22 cellular contexts compared by ENCODE assay signal in the genomic region with DNA sequence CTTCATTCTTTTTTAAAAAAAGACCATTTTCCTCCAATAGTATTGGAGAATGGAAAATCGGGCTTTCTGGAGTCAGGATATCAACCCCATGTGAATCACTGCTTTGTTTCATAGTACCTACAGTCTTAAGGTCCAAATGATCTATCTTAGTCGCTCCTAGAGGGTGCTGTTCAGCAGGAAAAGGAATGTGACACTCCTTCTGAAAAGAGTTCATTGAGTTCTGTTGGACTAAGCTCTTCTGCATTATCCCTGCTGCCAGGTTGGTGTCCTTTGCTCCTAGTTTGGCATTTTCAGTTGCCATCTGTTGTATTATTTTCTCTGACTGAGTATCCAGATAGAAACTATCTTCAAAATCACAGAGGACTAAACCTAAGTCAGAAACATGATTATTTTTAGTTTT. TPM values are rescaled to one million over a fixed set of nuclear protein-coding genes. Genes with fewer than 3 reads are reported as not detected.
DNase-seq lines count a peak whose midpoint lies in the region; ATAC-seq, FAIRE-seq and TF ChIP-seq lines count a peak whose summit lies in the region.
"Had no signal": no experiment of that assay in that cellular context is flagged by ENCODE, and none has a peak within 500 bp of the region (broad histone marks: within the 10 kb centered on the region; RNA-seq: fewer than 3 reads in every experiment).

No MANE protein-coding gene starts in this region.

- H3K4me1 ChIP-seq in breast epithelium (no peaks in the 10 kb centered on the region), foreskin keratinocyte (no peaks in the 10 kb centered on the region), small intestine (ENCODE audit: control insufficient read depth in 2 of 2, insufficient read depth in 1 of 2, low read depth in 1 of 2, low read length in 1 of 2) (no peaks in the 10 kb centered on the region)
- H3K4me1 ChIP-seq: right atrium auricular region, stomach, vagina had no signal

- H3K27me3 ChIP-seq in breast epithelium: no peaks in the 10 kb centered on the region
- no peaks in the 10 kb centered on the region for H3K27me3 ChIP-seq in foreskin keratinocyte
- no peaks in the 10 kb centered on the region for H3K27me3 ChIP-seq in small intestine (ENCODE audit: control insufficient read depth in 2 of 2, insufficient read depth in 2 of 2, low read length in 2 of 2)
- H3K27me3 ChIP-seq: right atrium auricular region, SJSA1, stomach, vagina had no signal

- TF ChIP-seq CTCF in MCF 10A (IDR thresholded peaks at IDR 0.05; ENCODE audit: unreplicated experiment): no peak
- TF ChIP-seq CTCF in breast epithelium (IDR thresholded peaks at IDR 0.05): no peak
- TF ChIP-seq CTCF in foreskin keratinocyte (conservative IDR thresholded peaks at IDR 0.05): peak; percentile 43

- DNase-seq in MCF 10A (ENCODE audit: unreplicated experiment) (peak; percentile 30), breast epithelium (ENCODE audit: low spot score in 2 of 2) (no peak), amniotic epithelial cell (ENCODE audit: low read depth) (peak; percentile 23), foreskin keratinocyte (peak in 1 of 2 donors; percentile 25), small intestine (peak; percentile 47)
- no peak for DNase-seq in T-helper 2 cell treated with Interferon-gamma antibody and Interleukin-4, amounts not matched to agents 5 μg/mL and 100 μg/mL, for 36 hours (ENCODE audit: low spot score)
- DNase-seq: activated CD4-positive, alpha-beta T cell treated with anti-CD3 and anti-CD28 coated beads, Interleukin-2, amount 50 U/mL, for 48 hours; activated naive CD8-positive, alpha-beta T cell treated with anti-CD3 and anti-CD28 coated beads, Interleukin-2, amount 50 U/mL, for 24 hours; activated T-cell treated with anti-CD3 and anti-CD28 coated beads, Interleukin-2, amount 50 U/mL, for 72 hours; CD8-positive, alpha-beta T cell; EL; KBM-7; NCI-H1105 treated with DMSO at 0.1 percent for 48 hours; NCI-H2171; stomach had no signal

- TF ChIP-seq POLR2A in breast epithelium (IDR thresholded peaks at IDR 0.05): no peak

- no TSS peak for BruUV-seq in MCF 10A (replicated peaks; lab: Mats Ljungman, UMichigan)

- H3K27ac ChIP-seq in breast epithelium (no peak overlapping the region), foreskin keratinocyte (no peak overlapping the region), small intestine (ENCODE audit: low read depth in 1 of 2, low read length in 1 of 2) (no peak overlapping the region)
- H3K27ac ChIP-seq: HL-60, right atrium auricular region, SJSA1, stomach, vagina had no signal

- no peak overlapping the region for H3K4me3 Mint-ChIP-seq in MCF 10A (ENCODE audit: unreplicated experiment)
- no peak overlapping the region for H3K4me3 Mint-ChIP-seq in T-helper 2 cell treated with Interferon-gamma antibody and Interleukin-4, amounts not matched to agents 5 μg/mL and 100 μg/mL, for 36 hours
- H3K4me3 Mint-ChIP-seq: activated naive CD8-positive, alpha-beta T cell treated with anti-CD3 and anti-CD28 coated beads, Interleukin-2, amount 50 U/mL, for 24 hours; activated T-cell treated with anti-CD3 and anti-CD28 coated beads, Interleukin-2, amount 50 U/mL, for 72 hours; CD8-positive, alpha-beta T cell; neural crest cell had no signal

- H3K9me3 ChIP-seq in breast epithelium: no peaks in the 10 kb centered on the region
- H3K9me3 ChIP-seq in small intestine (ENCODE audit: control insufficient read depth, low read depth): no peaks in the 10 kb centered on the region
- H3K9me3 ChIP-seq: right atrium auricular region, SJSA1, stomach, vagina had no signal

- no peaks in the 10 kb centered on the region for H3K9me3 Mint-ChIP-seq in MCF 10A (ENCODE audit: unreplicated experiment)
- H3K9me3 Mint-ChIP-seq in T-helper 2 cell treated with Interferon-gamma antibody and Interleukin-4, amounts not matched to agents 5 μg/mL and 100 μg/mL, for 36 hours: no peaks in the 10 kb centered on the region
- H3K9me3 Mint-ChIP-seq: activated naive CD8-positive, alpha-beta T cell treated with anti-CD3 and anti-CD28 coated beads, Interleukin-2, amount 50 U/mL, for 24 hours; activated T-cell treated with anti-CD3 and anti-CD28 coated beads, Interleukin-2, amount 50 U/mL, for 72 hours; CD8-positive, alpha-beta T cell; neural crest cell had no signal

- H3K4me3 ChIP-seq in breast epithelium (no peak overlapping the region), small intestine (ENCODE audit: low read depth in 1 of 2, low read length in 2 of 2) (no peak overlapping the region)
- H3K4me3 ChIP-seq: right atrium auricular region, SJSA1, stomach, vagina had no signal

- 59 to 65% (median 59%) methylated on average over 2 of the region's 2 CpGs for WGBS in small intestine, 3 donors

- CTCF ChIA-PET in MCF 10A (lab: Yijun Ruan, JAX): interaction anchor here (0.6 to 1.1 kb wide), 2 partner anchors 42 to 50 kb away, joined by 4 to 5 read pairs; no protein-coding TSS in a partner anchor

- peak overlapping the region; percentile 31 for H3K27ac Mint-ChIP-seq in MCF 10A (ENCODE audit: low read depth, unreplicated experiment)
- H3K27ac Mint-ChIP-seq in T-helper 2 cell treated with Interferon-gamma antibody and Interleukin-4, amounts not matched to agents 5 μg/mL and 100 μg/mL, for 36 hours: no peak overlapping the region
- H3K27ac Mint-ChIP-seq: activated naive CD8-positive, alpha-beta T cell treated with anti-CD3 and anti-CD28 coated beads, Interleukin-2, amount 50 U/mL, for 24 hours; activated T-cell treated with anti-CD3 and anti-CD28 coated beads, Interleukin-2, amount 50 U/mL, for 72 hours; CD8-positive, alpha-beta T cell had no signal

- intact Hi-C loops in MCF 10A (cut with micrococcal nuclease) (no loop called here), breast epithelium (cut with DNase I; ENCODE audit: low total_unique reads) (no loop called here)

- no peaks in the 10 kb centered on the region for H3K27me3 Mint-ChIP-seq in MCF 10A (ENCODE audit: insufficient read depth, unreplicated experiment)
- no peaks in the 10 kb centered on the region for H3K27me3 Mint-ChIP-seq in T-helper 2 cell treated with Interferon-gamma antibody and Interleukin-4, amounts not matched to agents 5 μg/mL and 100 μg/mL, for 36 hours (ENCODE audit: low read depth)
- H3K27me3 Mint-ChIP-seq: activated naive CD8-positive, alpha-beta T cell treated with anti-CD3 and anti-CD28 coated beads, Interleukin-2, amount 50 U/mL, for 24 hours had no signal

- FAIRE-seq in small intestine (lab: Jason Lieb, UNC): no peak

- POLR2A ChIA-PET in MCF 10A (lab: Yijun Ruan, JAX): no interaction called here

- H3K36me3 ChIP-seq in breast epithelium (no peaks in the 10 kb centered on the region), small intestine (ENCODE audit: control insufficient read depth in 2 of 2, insufficient read depth in 2 of 2, low read length in 2 of 2) (no peaks in the 10 kb centered on the region)
- H3K36me3 ChIP-seq: right atrium auricular region, stomach, vagina had no signal

- H3K36me3 Mint-ChIP-seq in MCF 10A (ENCODE audit: insufficient read depth, unreplicated experiment): peaks cover 8% of the 10 kb centered on the region
- H3K36me3 Mint-ChIP-seq in T-helper 2 cell treated with Interferon-gamma antibody and Interleukin-4, amounts not matched to agents 5 μg/mL and 100 μg/mL, for 36 hours (ENCODE audit: low read depth): peaks cover 56% of the 10 kb centered on the region
- H3K36me3 Mint-ChIP-seq: CD8-positive, alpha-beta T cell had no signal

- no peak for ATAC-seq in foreskin keratinocyte
- no peak for ATAC-seq in GM19324 (IDR thresholded peaks at IDR 0.05; ENCODE audit: low FRiP score, unreplicated experiment)
- ATAC-seq in HG03521 (IDR thresholded peaks at IDR 0.05; ENCODE audit: unreplicated experiment): no peak
- ATAC-seq: activated naive CD8-positive, alpha-beta T cell treated with anti-CD3 and anti-CD28 coated beads, Interleukin-2, amount 50 U/mL, for 24 hours; activated T-cell treated with anti-CD3 and anti-CD28 coated beads, Interleukin-2, amount 50 U/mL, for 72 hours; CD8-positive, alpha-beta T cell had no signal

- H3K4me1 Mint-ChIP-seq in MCF 10A (ENCODE audit: insufficient read depth, unreplicated experiment): no peaks in the 10 kb centered on the region
- H3K4me1 Mint-ChIP-seq in T-helper 2 cell treated with Interferon-gamma antibody and Interleukin-4, amounts not matched to agents 5 μg/mL and 100 μg/mL, for 36 hours (ENCODE audit: low read depth): no peaks in the 10 kb centered on the region
- H3K4me1 Mint-ChIP-seq: activated naive CD8-positive, alpha-beta T cell treated with anti-CD3 and anti-CD28 coated beads, Interleukin-2, amount 50 U/mL, for 24 hours; neural crest cell had no signal

RNA-seq across cellular contexts. Expression of a gene that starts 57.2 kb away (rescaled TPM):
- total RNA-seq in MCF 10A (2022): 4.1 and 5.8 TPM in 2 replicates
- total RNA-seq in breast epithelium: under 1 TPM; under 0.01 to 0.64 (median 0.29) TPM
- 12.5 and 14.8 TPM in 2 replicates for total RNA-seq in foreskin keratinocyte
- polyA plus RNA-seq in foreskin keratinocyte: 2.0 and 2.9 TPM in 2 replicates
- 1 to 10 TPM in 1 of 3 donors, under 1 TPM in 1, not detected in 1; 0.22 to 1.8 TPM for polyA plus RNA-seq in small intestine

Comparison
In these comparisons a context has a peak if more than half of its experiments do, and no peak if none do; other contexts are left out.
1. DNase-seq: peak in MCF 10A (single experiment), amniotic epithelial cell (single experiment) and small intestine (single experiment); none in breast epithelium (0 of 2) and T-helper 2 cell treated with Interferon-gamma antibody and Interleukin-4, amounts not matched to agents 5 μg/mL and 100 μg/mL, for 36 hours (single experiment).